Comparison of ENCODE assay signal across 8 cellular contexts in genomic region chr15:90957105-90957790, GRCh38. TPM values are rescaled to one million over a fixed set of nuclear protein-coding genes. Genes with fewer than 3 reads are reported as not detected.
DNase-seq lines count a peak whose midpoint lies in the region; ATAC-seq and TF ChIP-seq lines count a peak whose summit lies in the region.

No MANE protein-coding gene starts in this region.

- peak overlapping the region; percentile 78 for H3K4me2 ChIP-seq in osteoblast (ENCODE audit: insufficient read depth, low read length)

- ATAC-seq in GM21360 (IDR thresholded peaks at IDR 0.05; ENCODE audit: unreplicated experiment): no peak

- H3K4me3 ChIP-seq in foreskin fibroblast (ENCODE audit: low read depth in 1 of 2, low read length in 2 of 2) (peak overlapping the region; percentile 57 to 66), osteoblast (ENCODE audit: insufficient read depth, low read length) (peak overlapping the region; percentile 80)

- TF ChIP-seq CTCF in VCaP (conservative IDR thresholded peaks at IDR 0.05) (no peak), foreskin fibroblast (IDR thresholded peaks at IDR 0.05; ENCODE audit: low read depth, low read length) (no peak), osteoblast (IDR thresholded peaks at IDR 0.05; ENCODE audit: extremely low read depth, low read depth, low read length) (no peak)

- H3K9me3 ChIP-seq in osteoblast (ENCODE audit: low read depth, low read length): no peaks in the 10 kb centered on the region

- H3K36me3 ChIP-seq in osteoblast (ENCODE audit: insufficient read depth, low read length): peaks cover 36% of the 10 kb centered on the region

- no peaks in the 10 kb centered on the region for H4K20me1 ChIP-seq in osteoblast (ENCODE audit: insufficient read depth, low read length)

- H3K27me3 ChIP-seq in osteoblast (ENCODE audit: insufficient read depth, low read length): no peaks in the 10 kb centered on the region

- H3K4me1 ChIP-seq in osteoblast (ENCODE audit: insufficient read depth, low read length): peaks cover 27% of the 10 kb centered on the region

- peak; percentile 53 for DNase-seq in EL
- DNase-seq in foreskin fibroblast: peak; percentile 52 to 80
- DNase-seq in osteoblast (ENCODE audit: insufficient read length, low spot score, missing footprints): peak; percentile 93
- DNase-seq in NCI-H1694 treated with DMSO at 0.1 percent for 48 hours (lab: John Stamatoyannopoulos, UW): no peak
- no peak for DNase-seq in KG1 (lab: John Stamatoyannopoulos, UW)
- DNase-seq in Kasumi-1 (lab: John Stamatoyannopoulos, UW): no peak

- H3K79me2 ChIP-seq in osteoblast (ENCODE audit: insufficient read depth, low read length): peaks cover 18% of the 10 kb centered on the region

- peak overlapping the region; percentile 77 for H2AFZ ChIP-seq in osteoblast (ENCODE audit: low read length)

- H3K27ac ChIP-seq in VCaP (peak overlapping the region; percentile 92), osteoblast (ENCODE audit: low read depth, low read length) (peak overlapping the region; percentile 66)

RNA-seq across cellular contexts. Expression of gene RCCD1, which starts 2.6 kb away (rescaled TPM):
- 11.2 TPM in 2 replicates for total RNA-seq in osteoblast

RNA-seq across cellular contexts. Expression of gene UNC45A, which starts 22.2 kb away (rescaled TPM):
- total RNA-seq in osteoblast: 72.5 and 74.9 TPM in 2 replicates

RNA-seq across cellular contexts. Expression of gene HDDC3, which starts 24.9 kb away (rescaled TPM):
- 8.8 and 11.6 TPM in 2 replicates for total RNA-seq in osteoblast

RNA-seq across cellular contexts. Expression of gene PRC1, which starts 37.1 kb away (rescaled TPM):
- 17.1 and 17.7 TPM in 2 replicates for total RNA-seq in osteoblast

RNA-seq across cellular contexts. Expression of gene MAN2A2, which starts 54.1 kb away (rescaled TPM):
- total RNA-seq in osteoblast: 15.2 and 20.0 TPM in 2 replicates

Comparison
In these comparisons a context has a peak if more than half of its experiments do, and no peak if none do; other contexts are left out.
1. DNase-seq: peak in EL (single experiment), foreskin fibroblast (2 of 2) and osteoblast (single experiment); none in NCI-H1694 treated with DMSO at 0.1 percent for 48 hours (single experiment), KG1 (single experiment) and Kasumi-1 (0 of 2).